Comparison of ENCODE assay signal across 28 cellular contexts in the genomic region with DNA sequence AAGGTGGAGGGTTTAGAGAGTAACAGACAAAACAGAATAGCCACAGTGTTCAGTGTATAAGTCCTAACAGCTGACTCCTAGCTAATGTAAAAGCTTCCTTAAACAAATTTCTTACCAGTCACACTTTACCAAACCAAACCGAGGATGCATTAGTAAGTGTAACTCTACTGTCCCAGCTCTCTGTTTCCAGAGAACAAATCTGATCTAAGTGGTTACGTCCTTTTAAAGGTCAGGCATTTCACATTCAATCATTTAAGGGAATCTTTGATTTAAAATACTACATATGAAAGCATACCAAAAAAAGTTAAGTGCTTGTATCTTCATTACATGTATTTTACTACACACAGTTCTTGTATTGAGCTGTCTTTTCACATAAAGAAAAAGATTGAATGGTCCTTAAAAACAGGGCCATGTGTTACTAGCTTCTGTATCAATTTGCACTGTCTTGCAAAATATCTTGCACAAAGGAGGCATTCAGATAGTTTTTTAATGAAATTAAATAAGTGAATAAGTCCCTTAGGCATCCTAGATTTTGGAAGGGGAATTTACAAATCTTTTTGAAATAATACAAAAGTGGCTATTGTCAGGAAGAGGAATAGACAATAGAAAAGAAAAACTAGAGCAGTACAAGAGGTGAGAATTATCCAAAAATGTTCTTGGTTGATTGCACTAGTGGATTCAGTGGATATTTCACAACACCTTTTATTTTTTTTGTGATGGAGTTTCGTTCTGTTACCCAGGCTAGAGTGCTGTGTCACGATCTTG. TPM values are rescaled to one million over a fixed set of nuclear protein-coding genes. Genes with fewer than 3 reads are reported as not detected.
DNase-seq lines count a peak whose midpoint lies in the region; ATAC-seq, FAIRE-seq and TF ChIP-seq lines count a peak whose summit lies in the region.
"Had no signal": no experiment of that assay in that cellular context is flagged by ENCODE, and none has a peak within 500 bp of the region (broad histone marks: within the 10 kb centered on the region; RNA-seq: fewer than 3 reads in every experiment).

No MANE protein-coding gene starts in this region.

- H2AFZ ChIP-seq in H9 (ENCODE audit: low read length), result no peak overlapping the region
- H2AFZ ChIP-seq in mesenchymal stem cell (ENCODE audit: low read depth, low read length), result no peak overlapping the region
- H2AFZ ChIP-seq in smooth muscle cell (ENCODE audit: low read depth), result no peak overlapping the region
- H2AFZ ChIP-seq: hepatocyte had no signal

- intact Hi-C loops in breast epithelium (cut with DNase I; ENCODE audit: low total_unique reads), result no loop called here

- no peak overlapping the region for H4K5ac ChIP-seq in H9 (ENCODE audit: insufficient read length, low read depth, low read length)

- no peak overlapping the region for H3K56ac ChIP-seq in H9 (ENCODE audit: insufficient read length, low read depth, low read length)

- no peaks in the 10 kb centered on the region for H3K9me3 Mint-ChIP-seq in H9

- peaks cover 16 to 17% of the 10 kb centered on the region in 2 experiments for H3K4me1 Mint-ChIP-seq in H9

- H3K27me3 ChIP-seq in H9 (ENCODE audit: insufficient read depth, low read length) (no peaks in the 10 kb centered on the region), breast epithelium (no peaks in the 10 kb centered on the region), mesenchymal stem cell (ENCODE audit: control insufficient read depth in 1 of 2, insufficient read depth in 1 of 2, low read length in 2 of 2) (no peaks in the 10 kb centered on the region), smooth muscle cell (ENCODE audit: low read depth) (no peaks in the 10 kb centered on the region)
- H3K27me3 ChIP-seq: hepatocyte, left lung, Peyer's patch had no signal

- no peaks in the 10 kb centered on the region for H4K20me1 ChIP-seq in H9 (ENCODE audit: control insufficient read depth, insufficient read depth, insufficient read length)
- H4K20me1 ChIP-seq in smooth muscle cell (ENCODE audit: low read depth), result no peaks in the 10 kb centered on the region

- H2BK120ac ChIP-seq in H9 (ENCODE audit: low read depth, low read length, poor library complexity, severe bottlenecking) (no peak overlapping the region), mesenchymal stem cell (ENCODE audit: low read depth, low read length) (no peak overlapping the region)

- TF ChIP-seq EP300 in A549 (IDR thresholded peaks at IDR 0.05), result no peak

- H3K18ac ChIP-seq in H9 (ENCODE audit: insufficient read length, low read depth, low read length), result no peak overlapping the region
- H3K18ac ChIP-seq in mesenchymal stem cell (ENCODE audit: low read depth in 1 of 2, low read length in 2 of 2), result no peak overlapping the region

- H3K79me2 ChIP-seq in H9 (ENCODE audit: insufficient read depth, low read length) (no peaks in the 10 kb centered on the region), smooth muscle cell (ENCODE audit: low read depth) (no peaks in the 10 kb centered on the region)
- H3K79me2 ChIP-seq: hepatocyte had no signal

- H2BK5ac ChIP-seq in H9 (ENCODE audit: insufficient read length, low read length), result no peak overlapping the region
- no peak overlapping the region for H2BK5ac ChIP-seq in mesenchymal stem cell (ENCODE audit: low read depth, low read length, poor library complexity, severe bottlenecking)

- H2BK15ac ChIP-seq in H9 (ENCODE audit: low read depth, low read length) (no peak overlapping the region), mesenchymal stem cell (ENCODE audit: low read depth, poor library complexity, severe bottlenecking) (no peak overlapping the region)

- H3K4me3 ChIP-seq in A549 (no peak overlapping the region), breast epithelium (no peak overlapping the region), mesenchymal stem cell (ENCODE audit: insufficient read depth in 1 of 2, low read depth in 1 of 2, low read length in 2 of 2) (no peak overlapping the region), smooth muscle cell (no peak overlapping the region)
- H3K4me3 ChIP-seq: hepatocyte, left lung, Peyer's patch had no signal

- peak overlapping the region in 2 of 3 experiments; percentile 0 to 17; a peak in 2 of 7 replicates for H3K27ac Mint-ChIP-seq in H9

- H3K27me3 Mint-ChIP-seq in H9 (ENCODE audit: low read depth), result no peaks in the 10 kb centered on the region

- H3K14ac ChIP-seq in H9 (ENCODE audit: insufficient read depth, low read length) (no peak overlapping the region), mesenchymal stem cell (ENCODE audit: low read length in 2 of 2) (no peak overlapping the region)

- ATAC-seq in A549, result no peak
- ATAC-seq in GM18502 (IDR thresholded peaks at IDR 0.05; ENCODE audit: poor library complexity, unreplicated experiment), result no peak
- ATAC-seq in HG02938 (IDR thresholded peaks at IDR 0.05; ENCODE audit: unreplicated experiment), result no peak
- ATAC-seq: left lung had no signal

- H3K4me1 ChIP-seq in A549, result peaks cover 9% of the 10 kb centered on the region
- peaks cover 7% of the 10 kb centered on the region; the same call in 1 of the 2 replicates for H3K4me1 ChIP-seq in H9 (ENCODE audit: insufficient read depth, low read length)
- no peaks in the 10 kb centered on the region for H3K4me1 ChIP-seq in breast epithelium
- peaks cover 2% of the 10 kb centered on the region for H3K4me1 ChIP-seq in mesenchymal stem cell (ENCODE audit: control insufficient read depth, insufficient read depth, low read depth, low read length)
- H3K4me1 ChIP-seq in smooth muscle cell (ENCODE audit: low read depth), result peaks cover 10% of the 10 kb centered on the region
- H3K4me1 ChIP-seq: left lung, Peyer's patch had no signal

- H3K79me1 ChIP-seq in H9 (ENCODE audit: insufficient read depth, low read depth, low read length, poor library complexity, severe bottlenecking) (no peaks in the 10 kb centered on the region), mesenchymal stem cell (replicated peaks; ENCODE audit: low read length, poor library complexity, severe bottlenecking) (no peaks in the 10 kb centered on the region)

- peak; percentile 63 for FAIRE-seq in A549 (lab: Jason Lieb, UNC)
- FAIRE-seq: endothelial cell of umbilical vein, frontal cortex had no signal

- H3K27ac ChIP-seq in A549 (peak overlapping the region in 1 of 2 experiments; percentile 8; a peak in 1 of 6 replicates), H9 (ENCODE audit: insufficient read length, low read depth, low read length) (no peak overlapping the region), breast epithelium (peak overlapping the region; percentile 68 to 76), mesenchymal stem cell (ENCODE audit: low read length, poor library complexity, severe bottlenecking) (no peak overlapping the region), smooth muscle cell (ENCODE audit: low read depth) (no peak overlapping the region)
- H3K27ac ChIP-seq: C4-2B, HL-60, left lung, Peyer's patch, WERI-Rb-1 had no signal

- no peaks in the 10 kb centered on the region for H3F3A ChIP-seq in smooth muscle cell (ENCODE audit: low read depth)

- H3K4ac ChIP-seq in H9 (ENCODE audit: low read depth, low read length) (no peak overlapping the region), mesenchymal stem cell (ENCODE audit: low read depth in 1 of 2, low read length in 2 of 2) (no peak overlapping the region)

- no peak overlapping the region for H3T11ph ChIP-seq in H9 (ENCODE audit: low read length)

- no peak overlapping the region for H2AK5ac ChIP-seq in H9 (ENCODE audit: insufficient read length, low read length)
- H2AK5ac ChIP-seq in mesenchymal stem cell (ENCODE audit: low read length, severe bottlenecking), result no peak overlapping the region

- no peak for TF ChIP-seq RAD21 in A549 (conservative IDR thresholded peaks at IDR 0.05 in 1 of 2, IDR thresholded peaks at IDR 0.05 in 1 of 2)

- CTCF ChIA-PET in A549 (lab: Yijun Ruan, JAX), result interaction anchor here (0.7 to 1.6 kb wide), 2 partner anchors 9 to 128 kb away, joined by 4 read pairs; no protein-coding TSS in a partner anchor

- no peaks in the 10 kb centered on the region for H3K23me2 ChIP-seq in H9 (ENCODE audit: insufficient read length, low read depth, low read length, poor library complexity, severe bottlenecking)

- no peak overlapping the region for H2BK20ac ChIP-seq in H9 (ENCODE audit: low read depth, low read length, poor library complexity, severe bottlenecking)

- H4K8ac ChIP-seq in H9 (replicated peaks; ENCODE audit: insufficient read length, low read depth, low read length) (no peak overlapping the region), mesenchymal stem cell (ENCODE audit: low read length) (no peak overlapping the region)

- H3K23ac ChIP-seq in H9 (ENCODE audit: insufficient read length, low read depth, low read length) (no peak overlapping the region), mesenchymal stem cell (ENCODE audit: low read length in 2 of 2) (no peak overlapping the region)

- 75% methylated on average over 4 of the region's 4 CpGs for WGBS in A549 (ENCODE audit: missing lambda C conversion rate)
- WGBS in H9 (ENCODE audit: extremely low coverage, insufficient read length, low lambda C conversion rate), result no CpG with 5 or more reads among the region's 4 CpGs
- WGBS in mesenchymal stem cell, result 95% methylated on average over 3 of the region's 4 CpGs
- 88% methylated on average over 4 of the region's 4 CpGs for WGBS in smooth muscle cell (ENCODE audit: low lambda C conversion rate)

- H3K36me3 ChIP-seq in breast epithelium, result no peaks in the 10 kb centered on the region
- H3K36me3 ChIP-seq in mesenchymal stem cell (ENCODE audit: control insufficient read depth in 1 of 2, insufficient read depth in 2 of 2, low read depth in 1 of 2, low read length in 2 of 2), result no peaks in the 10 kb centered on the region
- H3K36me3 ChIP-seq in smooth muscle cell (ENCODE audit: low read depth), result no peaks in the 10 kb centered on the region
- H3K36me3 ChIP-seq: left lung, Peyer's patch, WERI-Rb-1 had no signal

- no peak overlapping the region for H3K4me3 Mint-ChIP-seq in H9

- H4K91ac ChIP-seq in H9 (ENCODE audit: insufficient read length, low read depth, low read length), result no peak overlapping the region
- H4K91ac ChIP-seq in mesenchymal stem cell (ENCODE audit: low read length), result no peak overlapping the region

- peaks cover 0 to 3% (median 0%) of the 10 kb centered on the region in 3 experiments; a peak in 2 of 7 replicates for H3K36me3 Mint-ChIP-seq in H9 (ENCODE audit: insufficient read depth in 1 of 3, low read depth in 3 of 3)

- TF ChIP-seq CTCF in A549 (IDR thresholded peaks at IDR 0.05) (no peak), H9 (conservative IDR thresholded peaks at IDR 0.05) (no peak), breast epithelium (IDR thresholded peaks at IDR 0.05) (no peak), smooth muscle cell (IDR thresholded peaks at IDR 0.05; ENCODE audit: borderline replicate concordance, insufficient read depth, poor library complexity, severe bottlenecking) (no peak)

- POLR2A ChIA-PET in A549 (lab: Yijun Ruan, JAX), result no interaction called here

- H3K9ac ChIP-seq in H9 (ENCODE audit: extremely low read depth, insufficient read length, low read length), result no peak overlapping the region
- H3K9ac ChIP-seq in mesenchymal stem cell (ENCODE audit: low read length), result peak overlapping the region; percentile 20
- H3K9ac ChIP-seq in smooth muscle cell (ENCODE audit: low read depth), result no peak overlapping the region

- H2BK12ac ChIP-seq in H9 (ENCODE audit: insufficient read length, low read depth, low read length) (no peak overlapping the region), mesenchymal stem cell (ENCODE audit: low read length in 2 of 2) (no peak overlapping the region)

- no peak for TF ChIP-seq POLR2A in A549 (IDR thresholded peaks at IDR 0.05; ENCODE audit: low read length)
- no peak for TF ChIP-seq POLR2A in breast epithelium (IDR thresholded peaks at IDR 0.05)

- DNase-seq in A549 (ENCODE audit: low read depth in 1 of 2, low spot score in 1 of 2) (no peak), H9 (no peak), breast epithelium (ENCODE audit: low spot score in 2 of 2) (no peak), mesenchymal stem cell (no peak), smooth muscle cell (lab: John Stamatoyannopoulos, UW; ENCODE audit: unreplicated experiment) (no peak)
- no peak for DNase-seq in stimulated activated naive CD4-positive, alpha-beta T cell treated with Interleukin-2 at 50 U/mL for 16 hours (lab: John Stamatoyannopoulos, UW)
- DNase-seq: activated CD4-positive, alpha-beta T cell treated with anti-CD3 and anti-CD28 coated beads, Interleukin-2, amount 50 U/mL, for 48 hours; activated CD8-positive, alpha-beta memory T cell treated with anti-CD3 and anti-CD28 coated beads, Interleukin-2, amount 50 U/mL, for 48 hours; activated gamma-delta T cell treated with Interleukin-2 at 50 U/mL for 16 hours; amygdala; caudate nucleus; dermis blood vessel endothelial cell; left lung; NCI-H1417 treated with DMSO at 0.1 percent for 48 hours; NCI-H510A treated with DMSO at 0.1 percent for 48 hours; NK-92 treated with Interleukin-12 subunit alpha and Interleukin-12 subunit beta, amount 100 ng/mL, for 24 hours; nucleus accumbens; Peyer's patch; stimulated activated CD4-positive, alpha-beta T cell treated with anti-CD3 and anti-CD28 coated beads, Interleukin-12 subunit alpha, Interleukin-12 subunit beta, amount 100 ng/mL, for 4 hours; T-helper 2 cell; WERI-Rb-1 had no signal

- no peak overlapping the region for H3K4me2 ChIP-seq in A549
- H3K4me2 ChIP-seq in H9 (ENCODE audit: insufficient read depth, insufficient read length, low read length), result no peak overlapping the region
- H3K4me2 ChIP-seq in mesenchymal stem cell (ENCODE audit: low read length, poor library complexity, severe bottlenecking), result no peak overlapping the region
- no peak overlapping the region for H3K4me2 ChIP-seq in smooth muscle cell
- H3K4me2 ChIP-seq: hepatocyte had no signal

- H3K9me3 ChIP-seq in A549 (no peaks in the 10 kb centered on the region), H9 (ENCODE audit: control insufficient read depth, low read depth, low read length) (no peaks in the 10 kb centered on the region), breast epithelium (no peaks in the 10 kb centered on the region), mesenchymal stem cell (ENCODE audit: control insufficient read depth, low read length) (no peaks in the 10 kb centered on the region), smooth muscle cell (replicated peaks; ENCODE audit: low read depth) (no peaks in the 10 kb centered on the region)
- H3K9me3 ChIP-seq: left lung, Peyer's patch had no signal

RNA-seq across cellular contexts. Expression of a gene that starts 58.4 kb away (rescaled TPM):
- polyA plus RNA-seq in A549 (2011; rRNA removed) (0.52 and 0.61 TPM in 2 replicates), A549 (2017; fragmentation: RNase III; extraction: RNeasy Plus Mini Kit Qiagen cat#74134 plus additional on column Dnase treatment) (0.55 to 0.73 TPM (median 0.67 TPM) in 3 replicates), smooth muscle cell (0.47 TPM in 1 of 2 replicates, not detected in the other)
- polyA plus RNA-seq in A549 (2012; cell fraction: cytosol; rRNA removed), result 0.48 and 0.61 TPM in 2 replicates
- polyA plus RNA-seq in A549 (2012; cell fraction: nucleus; rRNA removed), result 4.0 and 4.8 TPM in 2 replicates
- polyA minus RNA-seq in A549 (2011; rRNA and poly(A)+ RNA removed), result 0.99 and 1.4 TPM in 2 replicates
- total RNA-seq in H9 (2021) (0.86 and 1.8 TPM in 2 replicates), breast epithelium (1 to 10 TPM; 3.9 to 4.5 (median 4.1) TPM), smooth muscle cell (0.09 and 1.1 TPM in 2 replicates)
- 0.22 TPM for polyA plus RNA-seq in mesenchymal stem cell (2013, experiment 1 of 2)
- 0.30 TPM for polyA plus RNA-seq in mesenchymal stem cell (2013, experiment 2 of 2)

Comparison
In these comparisons a context has a peak if more than half of its experiments do, and no peak if none do; other contexts are left out.
1. H3K27ac ChIP-seq: peak in breast epithelium (2 of 2); none in H9 (single experiment), mesenchymal stem cell (single experiment) and smooth muscle cell (single experiment).